Comparison of ENCODE assay signal across 9 cellular contexts in genomic region chr11:64887234-64887756, GRCh38. TPM values are rescaled to one million over a fixed set of nuclear protein-coding genes. Genes with fewer than 3 reads are reported as not detected.
DNase-seq lines count a peak whose midpoint lies in the region; ATAC-seq, FAIRE-seq and TF ChIP-seq lines count a peak whose summit lies in the region.
"Had no signal": no experiment of that assay in that cellular context is flagged by ENCODE, and none has a peak within 500 bp of the region (broad histone marks: within the 10 kb centered on the region; RNA-seq: fewer than 3 reads in every experiment).

No MANE protein-coding gene starts in this region.

- TF ChIP-seq RAD21 in H1 (IDR thresholded peaks at IDR 0.05 in 1 of 2, conservative IDR thresholded peaks at IDR 0.05 in 1 of 2; ENCODE audit: low read depth in 2 of 2, low read length in 2 of 2) = no peak

- in situ Hi-C loops in gastrocnemius medialis (cut with MboI; ENCODE audit: low sequenced_read_pairs in 4 of 4) = loop anchor here in 1 of 4 donors (5.0 kb wide), 1 partner anchor 40 kb away; no protein-coding TSS in a partner anchor

- H4K20me1 ChIP-seq in Karpas-422 (ENCODE audit: insufficient read depth, low read depth, low read length) (no peaks in the 10 kb centered on the region), H1 (replicated peaks in 1 of 2; ENCODE audit: control insufficient read depth in 1 of 2, insufficient read depth in 2 of 2, low read length in 2 of 2) (no peaks in the 10 kb centered on the region)

- TF ChIP-seq CTCF in H1 (IDR thresholded peaks at IDR 0.05; ENCODE audit: control extremely low read depth in 1 of 3, insufficient read depth in 1 of 3, low read depth in 1 of 3, low read length in 3 of 3) = no peak
- TF ChIP-seq CTCF in gastrocnemius medialis (IDR thresholded peaks at IDR 0.05 in 4 of 5, conservative IDR thresholded peaks at IDR 0.05 in 1 of 5) = no peak
- TF ChIP-seq CTCF in omental fat pad (IDR thresholded peaks at IDR 0.05) = no peak

- H3K4me3 ChIP-seq in Karpas-422 (ENCODE audit: low read length) = peak overlapping the region; percentile 66
- H3K4me3 ChIP-seq in H1 (ENCODE audit: extremely low read depth in 1 of 4, insufficient read depth in 2 of 4, low read depth in 3 of 4, low read length in 4 of 4) = peak overlapping the region in 1 of 4 experiments; percentile 10; a peak in 2 of 8 replicates
- peak overlapping the region in 1 of 4 donors; percentile 42 for H3K4me3 ChIP-seq in gastrocnemius medialis

- H3K9ac ChIP-seq in Karpas-422 (ENCODE audit: low read length) (peak overlapping the region; percentile 73), H1 (replicated peaks in 1 of 4; ENCODE audit: extremely low read depth in 1 of 4, low read depth in 3 of 4, low read length in 3 of 4) (no peak overlapping the region; a peak in 1 of 7 replicates)

- H3K4me2 ChIP-seq in Karpas-422 (ENCODE audit: low read depth, low read length, poor library complexity, severe bottlenecking) (peak overlapping the region; percentile 79), H1 (ENCODE audit: insufficient read depth in 1 of 2, low read depth in 2 of 2, low read length in 2 of 2) (peak overlapping the region; percentile 40 to 66; a peak in 3 of 4 replicates)

- no peak overlapping the region for H3K23ac ChIP-seq in H1 (ENCODE audit: insufficient read length)

- no peaks in the 10 kb centered on the region for H3K9me2 ChIP-seq in Karpas-422 (replicated peaks; ENCODE audit: insufficient read depth, low read length)

- TF ChIP-seq POLR2A in H1 (IDR thresholded peaks at IDR 0.05; ENCODE audit: control extremely low read depth in 1 of 2, low read depth in 2 of 2, low read length in 2 of 2) (no peak), gastrocnemius medialis (IDR thresholded peaks at IDR 0.05) (no peak)

- WGBS in H1 (ENCODE audit: extremely low coverage in 1 of 2, insufficient coverage in 1 of 2, insufficient read length in 1 of 2, insufficient replicate concordance in 2 of 2, low coverage in 1 of 2, low lambda C conversion rate in 2 of 2, missing lambda C conversion rate in 1 of 2), 2 experiments = 88% methylated on average over 8 of the region's 8 CpGs; no CpG with 5 or more reads in 1 of the 2 experiments

- no peak for TF ChIP-seq EP300 in H1 (IDR thresholded peaks at IDR 0.05; ENCODE audit: borderline replicate concordance in 1 of 2, low read depth in 2 of 2, low read length in 2 of 2)

- H2BK120ac ChIP-seq in H1 (replicated peaks; ENCODE audit: low read depth, low read length) = no peak overlapping the region

- H2BK12ac ChIP-seq in H1 (ENCODE audit: low read depth, low read length) = no peak overlapping the region

- no peak overlapping the region for H3K56ac ChIP-seq in H1 (replicated peaks; ENCODE audit: insufficient read length, low read depth, low read length)

- H2BK5ac ChIP-seq in H1 (ENCODE audit: low read depth, low read length) = peak overlapping the region; percentile 60; the same call in 1 of the 2 replicates

- H2AFZ ChIP-seq in Karpas-422 (ENCODE audit: low read length) = peak overlapping the region; percentile 94
- 0 out of 2 replicates have a peak overlapping the region, but pooled peaks have one; percentile 54 for H2AFZ ChIP-seq in H1 (ENCODE audit: low read length)

- POLR2A ChIA-PET in H1 (lab: Charles Lee; ENCODE audit: partially characterized antibody) = interaction anchor here (0.8 to 24.6 kb wide), 5 partner anchors 10 to 375 kb away, joined by 3 to 408 read pairs (median 3); partner anchors contain the start of genes EHD1, POLA2 and SAC3D1

- H3K9me3 ChIP-seq in Karpas-422 (ENCODE audit: low read length) (no peaks in the 10 kb centered on the region), H1 (ENCODE audit: insufficient read depth in 2 of 2, low read depth in 1 of 2, low read length in 1 of 2) (no peaks in the 10 kb centered on the region), gastrocnemius medialis (no peaks in the 10 kb centered on the region)

- H2AK5ac ChIP-seq in H1 (ENCODE audit: low read depth, low read length) = no peak overlapping the region

- ATAC-seq in gastrocnemius medialis = peak in 1 of 2 donors; percentile 17
- no peak for ATAC-seq in omental fat pad (ENCODE audit: low FRiP score)
- no peak for ATAC-seq in GM21723 (IDR thresholded peaks at IDR 0.05; ENCODE audit: unreplicated experiment)

- CTCF ChIA-PET in H1 (lab: Charles Lee; ENCODE audit: partially characterized antibody) = interaction anchor here (0.8 to 32.2 kb wide), 16 partner anchors 6 to 198 kb away, joined by 3 to 1058 read pairs (median 4); partner anchors contain the start of genes ARL2, BATF2, CDC42BPG and EHD1

- H3K4ac ChIP-seq in H1 (replicated peaks; ENCODE audit: insufficient read length, low read depth, low read length) = no peak overlapping the region

- H2BK15ac ChIP-seq in H1 (ENCODE audit: low read length) = no peak overlapping the region; the same call in 1 of the 2 replicates

- H3K36me3 ChIP-seq in Karpas-422 (ENCODE audit: insufficient read depth, low read length) (no peaks in the 10 kb centered on the region), H1 (ENCODE audit: control insufficient read depth in 2 of 4, insufficient read depth in 4 of 4, low read length in 3 of 4) (no peaks in the 10 kb centered on the region), gastrocnemius medialis (no peaks in the 10 kb centered on the region)

- no peaks in the 10 kb centered on the region for H3K27me3 ChIP-seq in Karpas-422 (ENCODE audit: low read length)
- no peaks in the 10 kb centered on the region; a peak in 1 of 7 replicates for H3K27me3 ChIP-seq in H1 (replicated peaks in 1 of 4; ENCODE audit: control insufficient read depth in 3 of 4, extremely low read depth in 1 of 4, insufficient read depth in 3 of 4, low read length in 3 of 4)
- H3K27me3 ChIP-seq in gastrocnemius medialis = no peaks in the 10 kb centered on the region

- H3K18ac ChIP-seq in H1 (ENCODE audit: extremely low read depth, low read length) = no peak overlapping the region

- H3K27ac ChIP-seq in Karpas-422 (ENCODE audit: low read length) = peak overlapping the region; percentile 36; the same call in 1 of the 2 replicates
- no peak overlapping the region for H3K27ac ChIP-seq in H1 (ENCODE audit: low read depth, low read length)
- peak overlapping the region; percentile 41 to 72 (median 60) for H3K27ac ChIP-seq in gastrocnemius medialis

- H3K14ac ChIP-seq in H1 (ENCODE audit: insufficient read length) = no peak overlapping the region

- DNase-seq in DMS53 (lab: John Stamatoyannopoulos, UW) = peak; percentile 52
- no peak for DNase-seq in DMS53 treated with DMSO at 0.1 percent for 48 hours (lab: John Stamatoyannopoulos, UW; ENCODE audit: unreplicated experiment)
- DNase-seq in Karpas-422 = no peak
- DNase-seq in H1 (ENCODE audit: low read depth in 1 of 2, low spot score in 2 of 2) = no peak
- DNase-seq in gastrocnemius medialis = no peak
- DNase-seq in omental fat pad (ENCODE audit: low spot score) = no peak
- no peak for DNase-seq in EL

- intact Hi-C loops in gastrocnemius medialis (cut with DNase I; ENCODE audit: low total_unique reads) = no loop called here

- no peaks in the 10 kb centered on the region for H3K79me1 ChIP-seq in H1 (ENCODE audit: low read depth, low read length)

- H4K8ac ChIP-seq in H1 (ENCODE audit: extremely low read depth, insufficient read depth, low read length) = no peak overlapping the region

- no peak for FAIRE-seq in H1 (lab: Jason Lieb, UNC)

- no peak overlapping the region for H4K5ac ChIP-seq in H1 (ENCODE audit: insufficient read length, low read depth, low read length)

- H3K4me1 ChIP-seq in Karpas-422 (ENCODE audit: low read length) = peaks cover 22% of the 10 kb centered on the region
- H3K4me1 ChIP-seq in H1 (replicated peaks in 1 of 4; ENCODE audit: control insufficient read depth in 3 of 4, insufficient read depth in 4 of 4, low read length in 3 of 4) = peaks cover 0 to 11% (median 8%) of the 10 kb centered on the region in 4 experiments; a peak in 6 of 7 replicates
- peaks cover 8 to 9% of the 10 kb centered on the region in 2 donors for H3K4me1 ChIP-seq in gastrocnemius medialis

- H2BK20ac ChIP-seq in H1 (ENCODE audit: low read length) = no peak overlapping the region

- H3K79me2 ChIP-seq in Karpas-422 (ENCODE audit: low read length) (no peaks in the 10 kb centered on the region), H1 (ENCODE audit: control insufficient read depth in 1 of 2, insufficient read depth in 2 of 2, low read length in 2 of 2) (no peaks in the 10 kb centered on the region)

- no peak overlapping the region for H4K91ac ChIP-seq in H1 (replicated peaks; ENCODE audit: insufficient read length, low read length)

- no peaks in the 10 kb centered on the region; the same call in 1 of the 2 replicates for H3K23me2 ChIP-seq in H1 (ENCODE audit: low read depth, low read length)

RNA-seq across cellular contexts. Expression of gene EHD1, which starts 8.9 kb away (rescaled TPM):
- total RNA-seq in Karpas-422 (2014; rRNA removed; shearing (Covaris generic); ENCODE audit: low replicate concordance) = 30.8 and 77.3 TPM in 2 replicates
- 36.9 and 42.9 TPM in 2 replicates for total RNA-seq in H1 (2021; fragmentation: NEBNext Ultra II Directional; extraction: Animal tissue kit (Norgen Biotek cat#: 25700))
- 31.5 and 54.0 TPM in 2 replicates for polyA plus RNA-seq in H1 (2011; rRNA removed)
- 33.1 TPM for polyA plus RNA-seq in H1 (2011; cell fraction: cytosol; rRNA removed)
- polyA plus RNA-seq in H1 (2011; cell fraction: nucleus; rRNA removed) = 38.0 TPM
- polyA plus RNA-seq in H1 (2012, experiment 1 of 2) = 22.9 to 33.8 TPM (median 30.9 TPM) in 4 replicates
- polyA plus RNA-seq in H1 (2012, experiment 2 of 2) = 28.9 TPM
- polyA plus RNA-seq in H1 (2013, experiment 1 of 2) = 19.7 TPM
- polyA plus RNA-seq in H1 (2013, experiment 2 of 2) = 17.7 TPM
- 24.7 and 48.1 TPM in 2 replicates for polyA minus RNA-seq in H1 (2011; rRNA and poly(A)+ RNA removed)
- 28.1 TPM for polyA minus RNA-seq in H1 (2011; cell fraction: cytosol; rRNA and poly(A)+ RNA removed)
- polyA minus RNA-seq in H1 (2011; cell fraction: nucleus; rRNA and poly(A)+ RNA removed) = 22.0 TPM
- total RNA-seq in gastrocnemius medialis = 10 to 100 TPM; 24.8 to 46.2 (median 31.3) TPM
- 100 to 1,000 TPM in 2 of 4 donors, 10 to 100 TPM in 2; 66.4 to 226 (median 94.8) TPM for total RNA-seq in omental fat pad

RNA-seq across cellular contexts. Expression of gene ATG2A, which starts 29.7 kb away (rescaled TPM):
- 16.2 and 24.6 TPM in 2 replicates for total RNA-seq in Karpas-422 (2014; rRNA removed; shearing (Covaris generic); ENCODE audit: low replicate concordance)
- 20.9 and 22.1 TPM in 2 replicates for total RNA-seq in H1 (2021; fragmentation: NEBNext Ultra II Directional; extraction: Animal tissue kit (Norgen Biotek cat#: 25700))
- 12.1 and 19.8 TPM in 2 replicates for polyA plus RNA-seq in H1 (2011; rRNA removed)
- polyA plus RNA-seq in H1 (2011; cell fraction: cytosol; rRNA removed) = 7.3 TPM
- 29.8 TPM for polyA plus RNA-seq in H1 (2011; cell fraction: nucleus; rRNA removed)
- 13.2 to 19.6 TPM (median 18.1 TPM) in 4 replicates for polyA plus RNA-seq in H1 (2012, experiment 1 of 2)
- 14.9 TPM for polyA plus RNA-seq in H1 (2012, experiment 2 of 2)
- polyA plus RNA-seq in H1 (2013, experiment 1 of 2) = 7.1 TPM
- polyA plus RNA-seq in H1 (2013, experiment 2 of 2) = 7.1 TPM
- polyA minus RNA-seq in H1 (2011; rRNA and poly(A)+ RNA removed) = 8.1 and 8.8 TPM in 2 replicates
- polyA minus RNA-seq in H1 (2011; cell fraction: cytosol; rRNA and poly(A)+ RNA removed) = 18.1 TPM
- polyA minus RNA-seq in H1 (2011; cell fraction: nucleus; rRNA and poly(A)+ RNA removed) = 24.5 TPM
- total RNA-seq in gastrocnemius medialis (10 to 100 TPM; 10.7 to 97.5 (median 37.9) TPM), omental fat pad (10 to 100 TPM; 20.3 to 34.8 (median 22.2) TPM)

RNA-seq across cellular contexts. Expression of gene PPP2R5B, which starts 37.2 kb away (rescaled TPM):
- 1.8 and 7.5 TPM in 2 replicates for total RNA-seq in Karpas-422 (2014; rRNA removed; shearing (Covaris generic); ENCODE audit: low replicate concordance)
- 5.1 and 5.8 TPM in 2 replicates for total RNA-seq in H1 (2021; fragmentation: NEBNext Ultra II Directional; extraction: Animal tissue kit (Norgen Biotek cat#: 25700))
- 4.9 and 6.3 TPM in 2 replicates for polyA plus RNA-seq in H1 (2011; rRNA removed)
- polyA plus RNA-seq in H1 (2011; cell fraction: cytosol; rRNA removed) = 5.2 TPM
- 13.4 TPM for polyA plus RNA-seq in H1 (2011; cell fraction: nucleus; rRNA removed)
- polyA plus RNA-seq in H1 (2012, experiment 1 of 2) = 4.7 to 4.8 TPM (median 4.7 TPM) in 4 replicates
- polyA plus RNA-seq in H1 (2012, experiment 2 of 2) = 5.9 TPM
- polyA plus RNA-seq in H1 (2013, experiment 1 of 2) = 3.7 TPM
- 3.8 TPM for polyA plus RNA-seq in H1 (2013, experiment 2 of 2)
- 2.3 and 2.8 TPM in 2 replicates for polyA minus RNA-seq in H1 (2011; rRNA and poly(A)+ RNA removed)
- 2.5 TPM for polyA minus RNA-seq in H1 (2011; cell fraction: cytosol; rRNA and poly(A)+ RNA removed)
- 4.9 TPM for polyA minus RNA-seq in H1 (2011; cell fraction: nucleus; rRNA and poly(A)+ RNA removed)
- 10 to 100 TPM; 17.2 to 34.2 (median 24.3) TPM for total RNA-seq in gastrocnemius medialis
- 10 to 100 TPM in 3 of 4 donors, 1 to 10 TPM in 1; 7.8 to 20.3 (median 12.4) TPM for total RNA-seq in omental fat pad

RNA-seq across cellular contexts. Expression of gene CDC42BPG, which starts 42.8 kb away (rescaled TPM):
- 0.15 and 0.22 TPM in 2 replicates for total RNA-seq in Karpas-422 (2014; rRNA removed; shearing (Covaris generic); ENCODE audit: low replicate concordance)
- total RNA-seq in H1 (2021; fragmentation: NEBNext Ultra II Directional; extraction: Animal tissue kit (Norgen Biotek cat#: 25700)) = 10.6 and 12.3 TPM in 2 replicates
- 3.7 and 6.7 TPM in 2 replicates for polyA plus RNA-seq in H1 (2011; rRNA removed)
- polyA plus RNA-seq in H1 (2011; cell fraction: cytosol; rRNA removed) = 5.9 TPM
- polyA plus RNA-seq in H1 (2011; cell fraction: nucleus; rRNA removed) = 27.1 TPM
- polyA plus RNA-seq in H1 (2012, experiment 1 of 2) = 6.2 to 12.1 TPM (median 10.3 TPM) in 4 replicates
- polyA plus RNA-seq in H1 (2012, experiment 2 of 2) = 4.7 TPM
- polyA plus RNA-seq in H1 (2013, experiment 1 of 2) = 4.8 TPM
- polyA plus RNA-seq in H1 (2013, experiment 2 of 2) = 3.8 TPM
- 4.5 and 4.9 TPM in 2 replicates for polyA minus RNA-seq in H1 (2011; rRNA and poly(A)+ RNA removed)
- polyA minus RNA-seq in H1 (2011; cell fraction: cytosol; rRNA and poly(A)+ RNA removed) = 7.4 TPM
- 20.2 TPM for polyA minus RNA-seq in H1 (2011; cell fraction: nucleus; rRNA and poly(A)+ RNA removed)
- total RNA-seq in gastrocnemius medialis (under 1 TPM in 2 of 4 donors, not detected in 2; 0.15 to 0.19 TPM), omental fat pad (under 1 TPM; 0.19 to 0.48 (median 0.42) TPM)

RNA-seq across cellular contexts. Expression of gene GPHA2, which starts 48.4 kb away (rescaled TPM):
- total RNA-seq in Karpas-422 (2014; rRNA removed; shearing (Covaris generic); ENCODE audit: low replicate concordance) = not detected in 2 replicates
- 0.97 and 1.5 TPM in 2 replicates for total RNA-seq in H1 (2021; fragmentation: NEBNext Ultra II Directional; extraction: Animal tissue kit (Norgen Biotek cat#: 25700))
- 4.4 and 5.4 TPM in 2 replicates for polyA plus RNA-seq in H1 (2011; rRNA removed)
- polyA plus RNA-seq in H1 (2011; cell fraction: cytosol; rRNA removed) = 3.3 TPM
- polyA plus RNA-seq in H1 (2011; cell fraction: nucleus; rRNA removed) = 2.4 TPM
- 1.0 to 2.8 TPM (median 1.6 TPM) in 4 replicates for polyA plus RNA-seq in H1 (2012, experiment 1 of 2)
- 3.1 TPM for polyA plus RNA-seq in H1 (2012, experiment 2 of 2)
- 2.5 TPM for polyA plus RNA-seq in H1 (2013, experiment 1 of 2)
- polyA plus RNA-seq in H1 (2013, experiment 2 of 2) = 2.7 TPM
- polyA minus RNA-seq in H1 (2011; rRNA and poly(A)+ RNA removed) = 1.4 TPM in 1 of 2 replicates, not detected in the other
- not detected for polyA minus RNA-seq in H1 (2011; cell fraction: cytosol; rRNA and poly(A)+ RNA removed)
- not detected for polyA minus RNA-seq in H1 (2011; cell fraction: nucleus; rRNA and poly(A)+ RNA removed)
- total RNA-seq in gastrocnemius medialis (not detected), omental fat pad (not detected)
- total RNA-seq: activated CD8-positive, alpha-beta memory T cell treated with anti-CD3 and anti-CD28 coated beads for 36 hours had no signal
